16 cellular contexts compared by ENCODE assay signal in the genomic region with DNA sequence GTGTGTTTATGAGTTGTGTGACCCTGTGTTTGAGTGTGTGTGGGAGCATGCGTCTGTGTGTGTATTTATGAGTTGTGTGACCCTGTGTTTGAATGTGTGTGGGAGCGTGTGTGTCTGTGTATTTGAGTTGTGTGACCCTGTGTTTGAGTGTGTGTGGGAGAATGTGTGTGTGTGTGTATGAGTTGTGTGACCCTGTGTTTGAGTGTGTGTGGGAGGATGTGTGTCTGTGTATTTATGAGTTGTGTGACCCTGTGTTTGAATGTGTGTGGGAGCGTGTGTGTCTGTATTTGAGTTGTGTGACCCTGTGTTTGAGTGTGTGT. TPM values are rescaled to one million over a fixed set of nuclear protein-coding genes. Genes with fewer than 3 reads are reported as not detected.
"Had no signal": no experiment of that assay in that cellular context is flagged by ENCODE, and none has a peak within 500 bp of the region (broad histone marks: within the 10 kb centered on the region; RNA-seq: fewer than 3 reads in every experiment).

No MANE protein-coding gene starts in this region.

RNA-seq across cellular contexts. Expression of a gene that starts 19.4 kb away (rescaled TPM):
- polyA plus RNA-seq: neural cell had no signal

RNA-seq across cellular contexts. Expression of a gene that starts 34.9 kb away (rescaled TPM):
- total RNA-seq: activated CD4-positive, alpha-beta memory T cell treated with anti-CD3 and anti-CD28 coated beads for 36 hours; activated CD8-positive, alpha-beta memory T cell treated with anti-CD3 and anti-CD28 coated beads, Interleukin-2, amount 10 ng/mL, durations not matched to agents 7 days and 5 days; activated T-helper 2 cell treated with anti-CD3 and anti-CD28 coated beads, Interferon-gamma antibody, Interleukin-2, Interleukin-4, amounts not matched to agents 10 μg/mL and 5 μg/mL and 100 μg/mL, durations not matched to agents 14 hours and 24 hours and 36 hours; adrenal gland; chondrocyte; endothelial cell of umbilical vein; esophagus muscularis mucosa; fibroblast of villous mesenchyme; liver; mucosa of gallbladder; osteoblast; right atrium auricular region; T-helper 1 cell treated with Interleukin-12 subunit alpha and Interleukin-12 subunit beta and Interleukin-4 antibody, amounts not matched to agents 30 ng/mL and 1 ng/mL, for 36 hours; vagina had no signal
- polyA plus RNA-seq: adrenal gland, endothelial cell of umbilical vein, liver, neural cell, stomach had no signal
